8 cellular contexts compared by ENCODE assay signal in the genomic region with DNA sequence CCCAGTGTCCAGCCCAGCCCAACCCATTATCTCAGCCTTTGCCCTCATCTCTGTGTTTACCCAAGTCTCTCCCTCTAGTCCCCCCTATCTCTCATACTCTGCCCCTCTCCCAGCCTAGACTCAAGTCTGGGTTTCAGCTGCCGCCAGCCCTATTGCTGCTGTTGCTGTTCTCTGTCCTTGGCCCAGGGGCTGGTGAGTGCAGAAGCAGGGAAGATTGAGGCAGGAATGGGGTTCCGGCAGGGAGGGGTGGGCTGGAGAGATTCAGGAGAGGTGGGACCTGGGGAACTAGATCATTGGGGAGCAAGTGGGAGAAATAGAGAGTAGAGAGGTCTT. TPM values are rescaled to one million over a fixed set of nuclear protein-coding genes. Genes with fewer than 3 reads are reported as not detected.
DNase-seq lines count a peak whose midpoint lies in the region; ATAC-seq and TF ChIP-seq lines count a peak whose summit lies in the region.

No MANE protein-coding gene starts in this region.

- no peaks in the 10 kb centered on the region; the same call in 1 of the 2 replicates for H3F3A ChIP-seq in PC-9 (ENCODE audit: insufficient read depth, low read depth)

- intact Hi-C loops in PC-9 (cut with micrococcal nuclease; ENCODE audit: unreplicated experiment): loop anchor here (2.0 to 5.0 kb wide), 2 partner anchors 77 to 182 kb away; partner anchors contain the start of gene HRCT1

- no peaks in the 10 kb centered on the region for H4K20me1 ChIP-seq in PC-9 (ENCODE audit: insufficient read depth)

- H3K4me1 ChIP-seq in CD8-positive, alpha-beta memory T cell (ENCODE audit: insufficient read depth, low read length): peaks cover 14% of the 10 kb centered on the region
- H3K4me1 ChIP-seq in PC-9 (replicated peaks; ENCODE audit: insufficient read depth) (peaks cover 12% of the 10 kb centered on the region), parathyroid adenoma (peaks cover 8% of the 10 kb centered on the region)

- H3K9ac ChIP-seq in parathyroid adenoma: peak overlapping the region; percentile 67

- peak overlapping the region; percentile 90 for H3K4me3 ChIP-seq in CD8-positive, alpha-beta memory T cell (ENCODE audit: low read length)
- H3K4me3 ChIP-seq in PC-9 (peak overlapping the region; percentile 71; the same call in 1 of the 2 replicates), parathyroid adenoma (ENCODE audit: low read depth, low read length) (peak overlapping the region; percentile 77)

- no peaks in the 10 kb centered on the region for H3K27me3 Mint-ChIP-seq in CD8-positive, alpha-beta memory T cell
- H3K27me3 Mint-ChIP-seq in endothelial cell (ENCODE audit: unreplicated experiment): peaks cover 28% of the 10 kb centered on the region

- H2AFZ ChIP-seq in PC-9 (0 out of 2 replicates have a peak overlapping the region, but pooled peaks have one; percentile 87), parathyroid adenoma (peak overlapping the region; percentile 83)

- no peaks in the 10 kb centered on the region for H3K9me2 ChIP-seq in PC-9 (ENCODE audit: insufficient read depth)

- ATAC-seq in HG02884 (IDR thresholded peaks at IDR 0.05; ENCODE audit: unreplicated experiment): no peak

- H3K36me3 Mint-ChIP-seq in CD8-positive, alpha-beta memory T cell: peaks cover 0 to 4% (median 0%) of the 10 kb centered on the region in 3 donors
- H3K36me3 Mint-ChIP-seq in endothelial cell (ENCODE audit: low read depth, unreplicated experiment): peaks cover 11% of the 10 kb centered on the region

- peaks cover 22 to 38% (median 24%) of the 10 kb centered on the region in 3 donors for H3K4me1 Mint-ChIP-seq in CD8-positive, alpha-beta memory T cell
- peaks cover 28% of the 10 kb centered on the region for H3K4me1 Mint-ChIP-seq in endothelial cell (ENCODE audit: unreplicated experiment)

- CTCF ChIA-PET in CD8-positive, alpha-beta memory T cell (lab: Charles Lee): no interaction called here
- CTCF ChIA-PET in PC-9 (lab: Charles Lee): interaction anchor here (0.5 kb wide), 1 partner anchor 40 kb away, joined by 4 read pairs; no protein-coding TSS in a partner anchor

- H3K27ac ChIP-seq in CD8-positive, alpha-beta memory T cell (ENCODE audit: low read depth, low read length): peak overlapping the region; percentile 64
- H3K27ac ChIP-seq in PC-9 (no peak overlapping the region), parathyroid adenoma (peak overlapping the region; percentile 64)

- H3K27me3 ChIP-seq in CD8-positive, alpha-beta memory T cell (ENCODE audit: insufficient read depth, low read length, poor library complexity, severe bottlenecking): no peaks in the 10 kb centered on the region
- H3K27me3 ChIP-seq in PC-9 (ENCODE audit: insufficient read depth, low read depth): no peaks in the 10 kb centered on the region
- H3K27me3 ChIP-seq in parathyroid adenoma (ENCODE audit: control insufficient read depth, insufficient read depth, low read length): no peaks in the 10 kb centered on the region

- H3K4me2 ChIP-seq in PC-9 (peak overlapping the region; percentile 89), parathyroid adenoma (ENCODE audit: low read length) (peak overlapping the region; percentile 100)

- H3K9me3 Mint-ChIP-seq in CD8-positive, alpha-beta memory T cell: no peaks in the 10 kb centered on the region
- H3K9me3 Mint-ChIP-seq in endothelial cell (ENCODE audit: unreplicated experiment): no peaks in the 10 kb centered on the region

- peak overlapping the region; percentile 81 to 95 (median 92) for H3K27ac Mint-ChIP-seq in CD8-positive, alpha-beta memory T cell
- peak overlapping the region; percentile 72 for H3K27ac Mint-ChIP-seq in endothelial cell (ENCODE audit: unreplicated experiment)

- H3K9me3 ChIP-seq in CD8-positive, alpha-beta memory T cell (ENCODE audit: low read length): no peaks in the 10 kb centered on the region
- H3K9me3 ChIP-seq in PC-9 (ENCODE audit: insufficient read depth, low read depth) (no peaks in the 10 kb centered on the region), parathyroid adenoma (ENCODE audit: control insufficient read depth, low read length) (no peaks in the 10 kb centered on the region)

- no TSS peak for BruUV-seq in PC-9 (replicated peaks; lab: Mats Ljungman, UMichigan)

- TF ChIP-seq CTCF in PC-9 (conservative IDR thresholded peaks at IDR 0.05) (no peak), endothelial cell (IDR thresholded peaks at IDR 0.05; ENCODE audit: unreplicated experiment) (no peak), parathyroid adenoma (IDR thresholded peaks at IDR 0.05) (no peak)

- DNase-seq in CD8-positive, alpha-beta memory T cell: no peak
- no peak for DNase-seq in PC-9
- DNase-seq in endothelial cell (ENCODE audit: low spot score): no peak
- DNase-seq in stimulated activated CD4-positive, alpha-beta T cell treated with anti-CD3 and anti-CD28 coated beads, Interleukin-2, amount 100 ng/mL, for 48 hours: no peak
- DNase-seq in activated effector memory CD4-positive, alpha-beta T cell treated with anti-CD3 and anti-CD28 coated beads, Interleukin-2, amount 50 U/mL, for 16 hours: no peak
- no peak for DNase-seq in NCI-H128 (lab: John Stamatoyannopoulos, UW; ENCODE audit: unreplicated experiment)

- POLR2A ChIA-PET in CD8-positive, alpha-beta memory T cell (lab: Charles Lee): interaction anchor here (1.3 kb wide), 1 partner anchor 18 kb away, joined by 3 read pairs; the partner anchor contains the start of gene SPAG8
- POLR2A ChIA-PET in PC-9 (lab: Charles Lee; ENCODE audit: unreplicated experiment): no interaction called here

- H3K79me2 ChIP-seq in PC-9 (ENCODE audit: low read depth) (no peaks in the 10 kb centered on the region), parathyroid adenoma (peaks cover 3% of the 10 kb centered on the region)

- peak overlapping the region; percentile 79 to 89 (median 84) for H3K4me3 Mint-ChIP-seq in CD8-positive, alpha-beta memory T cell
- peak overlapping the region; percentile 90 for H3K4me3 Mint-ChIP-seq in endothelial cell (ENCODE audit: unreplicated experiment)

- no peaks in the 10 kb centered on the region for H3K36me3 ChIP-seq in CD8-positive, alpha-beta memory T cell (ENCODE audit: insufficient read depth, low read length)
- H3K36me3 ChIP-seq in PC-9 (ENCODE audit: low read depth): no peaks in the 10 kb centered on the region
- H3K36me3 ChIP-seq in parathyroid adenoma (ENCODE audit: control insufficient read depth, insufficient read depth, low read length): no peaks in the 10 kb centered on the region

RNA-seq across cellular contexts. Expression of gene TMEM8B, which starts 0.7 kb away (rescaled TPM):
- 1 to 10 TPM; 2.1 to 3.0 TPM for total RNA-seq in CD8-positive, alpha-beta memory T cell
- 3.0 TPM for polyA plus RNA-seq in CD8-positive, alpha-beta memory T cell
- 6.3 and 6.4 TPM in 2 replicates for total RNA-seq in PC-9 (2021)
- total RNA-seq in endothelial cell (ENCODE audit: unreplicated experiment): 9.0 TPM

RNA-seq across cellular contexts. Expression of gene FAM221B, which starts 1.2 kb away (rescaled TPM):
- total RNA-seq in CD8-positive, alpha-beta memory T cell: not detected
- not detected for polyA plus RNA-seq in CD8-positive, alpha-beta memory T cell
- not detected in 2 replicates for total RNA-seq in PC-9 (2021)
- total RNA-seq in endothelial cell (ENCODE audit: unreplicated experiment): not detected

RNA-seq across cellular contexts. Expression of gene HINT2, which starts 14.9 kb away (rescaled TPM):
- 10 to 100 TPM; 65.1 to 71.7 TPM for total RNA-seq in CD8-positive, alpha-beta memory T cell
- 69.4 TPM for polyA plus RNA-seq in CD8-positive, alpha-beta memory T cell
- 53.1 and 73.9 TPM in 2 replicates for total RNA-seq in PC-9 (2021)
- 43.3 TPM for total RNA-seq in endothelial cell (ENCODE audit: unreplicated experiment)

RNA-seq across cellular contexts. Expression of gene SPAG8, which starts 17.7 kb away (rescaled TPM):
- total RNA-seq in CD8-positive, alpha-beta memory T cell: 1 to 10 TPM in 1 of 2 experiments, under 1 TPM in 1; 0.98 to 1.8 TPM
- polyA plus RNA-seq in CD8-positive, alpha-beta memory T cell: 0.79 TPM
- total RNA-seq in PC-9 (2021) (0.48 and 1.0 TPM in 2 replicates), endothelial cell (ENCODE audit: unreplicated experiment) (0.59 TPM)

RNA-seq across cellular contexts. Expression of gene NPR2, which starts 38.3 kb away (rescaled TPM):
- total RNA-seq in CD8-positive, alpha-beta memory T cell: 1 to 10 TPM; 5.2 to 8.6 TPM
- 0.26 TPM for polyA plus RNA-seq in CD8-positive, alpha-beta memory T cell
- total RNA-seq in PC-9 (2021) (11.3 and 12.2 TPM in 2 replicates), endothelial cell (ENCODE audit: unreplicated experiment) (30.8 TPM)
